In genomic region chr6:7909323-7910276, GRCh38 we compare ENCODE assay signal across 1 cellular context.
TF ChIP-seq lines count a peak whose summit lies in the region.

No MANE protein-coding gene starts in this region.

TF ChIP-seq in HepG2, 621 proteins besides CTCF, POLR2A, EP300 and RAD21 (continued from another document and continues in another):
- TF ChIP-seq ARID3A (IDR thresholded peaks at IDR 0.05; ENCODE audit: low read depth, low read length) (no peak), TBL1XR1 (IDR thresholded peaks at IDR 0.05; ENCODE audit: borderline replicate concordance, low read length, partially characterized antibody) (no peak), ZNF672 (CRISPR knock-in tag; IDR thresholded peaks at IDR 0.05) (0 out of 2 replicates have a peak, but pooled peaks have one; percentile 80), ZFY (CRISPR knock-in tag; IDR thresholded peaks at IDR 0.05) (peak; percentile 99), ZNF235 (CRISPR knock-in tag; IDR thresholded peaks at IDR 0.05; ENCODE audit: borderline replicate concordance) (no peak), ZBTB7A (CRISPR knock-in tag; IDR thresholded peaks at IDR 0.05) (peak; percentile 97), ZBTB21 (CRISPR knock-in tag; IDR thresholded peaks at IDR 0.05) (no peak), ZNF615 (CRISPR knock-in tag; IDR thresholded peaks at IDR 0.05; ENCODE audit: borderline replicate concordance) (no peak), ZNF746 (CRISPR knock-in tag; IDR thresholded peaks at IDR 0.05) (no peak; the same call in 1 of the 2 replicates), TAF15 (IDR thresholded peaks at IDR 0.05; ENCODE audit: low read depth, low read length, poor library complexity, severe bottlenecking) (peak; percentile 60), TCF12 (IDR thresholded peaks at IDR 0.05) (no peak), TCF12 (CRISPR knock-in tag; IDR thresholded peaks at IDR 0.05) (no peak; the same call in 1 of the 2 replicates), MBD4 (IDR thresholded peaks at IDR 0.05; ENCODE audit: borderline replicate concordance, low read length) (no peak), ZNF225 (CRISPR knock-in tag; IDR thresholded peaks at IDR 0.05) (peak; percentile 87; the same call in 1 of the 2 replicates), BRD4 (CRISPR knock-in tag; IDR thresholded peaks at IDR 0.05) (peak; percentile 62; the same call in 1 of the 2 replicates), ZNF24 (IDR thresholded peaks at IDR 0.05) (no peak), ZNF879 (CRISPR knock-in tag; IDR thresholded peaks at IDR 0.05) (peak; percentile 47; the same call in 1 of the 2 replicates), ZNF441 (CRISPR knock-in tag; IDR thresholded peaks at IDR 0.05; ENCODE audit: borderline replicate concordance) (peak; percentile 58; the same call in 1 of the 2 replicates), POLR2G (IDR thresholded peaks at IDR 0.05; ENCODE audit: low read depth, low read length) (no peak; the same call in 1 of the 2 replicates), IRF2 (CRISPR knock-in tag; IDR thresholded peaks at IDR 0.05) (no peak), FOXM1 (CRISPR knock-in tag; IDR thresholded peaks at IDR 0.05) (0 out of 2 replicates have a peak, but pooled peaks have one; percentile 68), ZBTB34 (CRISPR knock-in tag; IDR thresholded peaks at IDR 0.05) (peak; percentile 84), ZNF234 (CRISPR knock-in tag; conservative IDR thresholded peaks at IDR 0.05) (peak; percentile 95), THYN1 (CRISPR knock-in tag; IDR thresholded peaks at IDR 0.05; ENCODE audit: borderline replicate concordance, low read depth) (no peak), ZNF331 (CRISPR knock-in tag; IDR thresholded peaks at IDR 0.05) (peak; percentile 93), TCF7L2 (IDR thresholded peaks at IDR 0.05; ENCODE audit: low read depth, low read length) (no peak), SATB2 (CRISPR knock-in tag; IDR thresholded peaks at IDR 0.05) (peak; percentile 85; the same call in 1 of the 2 replicates), ZNF564 (CRISPR knock-in tag; IDR thresholded peaks at IDR 0.05) (peak; percentile 84; the same call in 1 of the 2 replicates), KMT2B (CRISPR knock-in tag; IDR thresholded peaks at IDR 0.05) (peak; percentile 83; the same call in 1 of the 2 replicates), PHB2 (IDR thresholded peaks at IDR 0.05; ENCODE audit: partially characterized antibody) (no peak), IKZF1 (IDR thresholded peaks at IDR 0.05) (no peak), SSRP1 (CRISPR knock-in tag; IDR thresholded peaks at IDR 0.05) (no peak), RCOR2 (CRISPR knock-in tag; IDR thresholded peaks at IDR 0.05) (no peak), ZBTB10 (CRISPR knock-in tag; IDR thresholded peaks at IDR 0.05; ENCODE audit: borderline replicate concordance) (peak; percentile 99)
- TF ChIP-seq, protein P1, sequence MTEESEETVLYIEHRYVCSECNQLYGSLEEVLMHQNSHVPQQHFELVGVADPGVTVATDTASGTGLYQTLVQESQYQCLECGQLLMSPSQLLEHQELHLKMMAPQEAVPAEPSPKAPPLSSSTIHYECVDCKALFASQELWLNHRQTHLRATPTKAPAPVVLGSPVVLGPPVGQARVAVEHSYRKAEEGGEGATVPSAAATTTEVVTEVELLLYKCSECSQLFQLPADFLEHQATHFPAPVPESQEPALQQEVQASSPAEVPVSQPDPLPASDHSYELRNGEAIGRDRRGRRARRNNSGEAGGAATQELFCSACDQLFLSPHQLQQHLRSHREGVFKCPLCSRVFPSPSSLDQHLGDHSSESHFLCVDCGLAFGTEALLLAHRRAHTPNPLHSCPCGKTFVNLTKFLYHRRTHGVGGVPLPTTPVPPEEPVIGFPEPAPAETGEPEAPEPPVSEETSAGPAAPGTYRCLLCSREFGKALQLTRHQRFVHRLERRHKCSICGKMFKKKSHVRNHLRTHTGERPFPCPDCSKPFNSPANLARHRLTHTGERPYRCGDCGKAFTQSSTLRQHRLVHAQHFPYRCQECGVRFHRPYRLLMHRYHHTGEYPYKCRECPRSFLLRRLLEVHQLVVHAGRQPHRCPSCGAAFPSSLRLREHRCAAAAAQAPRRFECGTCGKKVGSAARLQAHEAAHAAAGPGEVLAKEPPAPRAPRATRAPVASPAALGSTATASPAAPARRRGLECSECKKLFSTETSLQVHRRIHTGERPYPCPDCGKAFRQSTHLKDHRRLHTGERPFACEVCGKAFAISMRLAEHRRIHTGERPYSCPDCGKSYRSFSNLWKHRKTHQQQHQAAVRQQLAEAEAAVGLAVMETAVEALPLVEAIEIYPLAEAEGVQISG (CRISPR knock-in tag; IDR thresholded peaks at IDR 0.05) = peak; percentile 74; the same call in 1 of the 2 replicates
- TF ChIP-seq, protein P2, sequence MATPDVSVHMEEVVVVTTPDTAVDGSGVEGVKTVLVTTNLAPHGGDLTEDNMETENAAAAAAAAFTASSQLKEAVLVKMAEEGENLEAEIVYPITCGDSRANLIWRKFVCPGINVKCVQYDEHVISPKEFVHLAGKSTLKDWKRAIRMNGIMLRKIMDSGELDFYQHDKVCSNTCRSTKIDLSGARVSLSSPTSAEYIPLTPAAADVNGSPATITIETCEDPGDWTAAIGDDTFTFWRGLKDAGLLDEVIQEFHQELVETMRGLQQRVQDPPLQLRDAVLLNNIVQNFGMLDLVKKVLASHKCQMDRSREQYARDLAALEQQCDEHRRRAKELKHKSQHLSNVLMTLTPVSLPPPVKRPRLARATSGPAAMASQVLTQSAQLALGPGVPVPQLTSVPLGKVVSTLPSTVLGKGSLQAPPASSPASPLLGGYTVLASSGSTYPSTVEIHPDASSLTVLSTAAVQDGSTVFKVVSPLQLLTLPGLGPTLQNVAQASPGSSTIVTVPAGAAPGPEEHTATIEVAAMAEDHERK (CRISPR knock-in tag; IDR thresholded peaks at IDR 0.05; ENCODE audit: low read depth) = no peak
- TF ChIP-seq, protein P3, sequence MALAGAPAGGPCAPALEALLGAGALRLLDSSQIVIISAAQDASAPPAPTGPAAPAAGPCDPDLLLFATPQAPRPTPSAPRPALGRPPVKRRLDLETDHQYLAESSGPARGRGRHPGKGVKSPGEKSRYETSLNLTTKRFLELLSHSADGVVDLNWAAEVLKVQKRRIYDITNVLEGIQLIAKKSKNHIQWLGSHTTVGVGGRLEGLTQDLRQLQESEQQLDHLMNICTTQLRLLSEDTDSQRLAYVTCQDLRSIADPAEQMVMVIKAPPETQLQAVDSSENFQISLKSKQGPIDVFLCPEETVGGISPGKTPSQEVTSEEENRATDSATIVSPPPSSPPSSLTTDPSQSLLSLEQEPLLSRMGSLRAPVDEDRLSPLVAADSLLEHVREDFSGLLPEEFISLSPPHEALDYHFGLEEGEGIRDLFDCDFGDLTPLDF (CRISPR knock-in tag; IDR thresholded peaks at IDR 0.05) = peak; percentile 75
- TF ChIP-seq, protein P4, sequence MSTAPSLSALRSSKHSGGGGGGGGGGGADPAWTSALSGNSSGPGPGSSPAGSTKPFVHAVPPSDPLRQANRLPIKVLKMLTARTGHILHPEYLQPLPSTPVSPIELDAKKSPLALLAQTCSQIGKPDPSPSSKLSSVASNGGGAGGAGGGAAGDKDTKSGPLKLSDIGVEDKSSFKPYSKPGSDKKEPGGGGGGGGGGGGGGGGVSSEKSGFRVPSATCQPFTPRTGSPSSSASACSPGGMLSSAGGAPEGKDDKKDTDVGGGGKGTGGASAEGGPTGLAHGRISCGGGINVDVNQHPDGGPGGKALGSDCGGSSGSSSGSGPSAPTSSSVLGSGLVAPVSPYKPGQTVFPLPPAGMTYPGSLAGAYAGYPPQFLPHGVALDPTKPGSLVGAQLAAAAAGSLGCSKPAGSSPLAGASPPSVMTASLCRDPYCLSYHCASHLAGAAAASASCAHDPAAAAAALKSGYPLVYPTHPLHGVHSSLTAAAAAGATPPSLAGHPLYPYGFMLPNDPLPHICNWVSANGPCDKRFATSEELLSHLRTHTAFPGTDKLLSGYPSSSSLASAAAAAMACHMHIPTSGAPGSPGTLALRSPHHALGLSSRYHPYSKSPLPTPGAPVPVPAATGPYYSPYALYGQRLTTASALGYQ (CRISPR knock-in tag; IDR thresholded peaks at IDR 0.05) = peak; percentile 49; the same call in 1 of the 2 replicates
- TF ChIP-seq, protein P5, sequence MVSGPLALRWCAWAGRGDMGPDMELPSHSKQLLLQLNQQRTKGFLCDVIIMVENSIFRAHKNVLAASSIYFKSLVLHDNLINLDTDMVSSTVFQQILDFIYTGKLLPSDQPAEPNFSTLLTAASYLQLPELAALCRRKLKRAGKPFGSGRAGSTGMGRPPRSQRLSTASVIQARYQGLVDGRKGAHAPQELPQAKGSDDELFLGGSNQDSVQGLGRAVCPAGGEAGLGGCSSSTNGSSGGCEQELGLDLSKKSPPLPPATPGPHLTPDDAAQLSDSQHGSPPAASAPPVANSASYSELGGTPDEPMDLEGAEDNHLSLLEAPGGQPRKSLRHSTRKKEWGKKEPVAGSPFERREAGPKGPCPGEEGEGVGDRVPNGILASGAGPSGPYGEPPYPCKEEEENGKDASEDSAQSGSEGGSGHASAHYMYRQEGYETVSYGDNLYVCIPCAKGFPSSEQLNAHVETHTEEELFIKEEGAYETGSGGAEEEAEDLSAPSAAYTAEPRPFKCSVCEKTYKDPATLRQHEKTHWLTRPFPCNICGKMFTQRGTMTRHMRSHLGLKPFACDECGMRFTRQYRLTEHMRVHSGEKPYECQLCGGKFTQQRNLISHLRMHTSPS (CRISPR knock-in tag; IDR thresholded peaks at IDR 0.05; ENCODE audit: low read depth) = no peak; the same call in 1 of the 2 replicates
- TF ChIP-seq, protein P6, sequence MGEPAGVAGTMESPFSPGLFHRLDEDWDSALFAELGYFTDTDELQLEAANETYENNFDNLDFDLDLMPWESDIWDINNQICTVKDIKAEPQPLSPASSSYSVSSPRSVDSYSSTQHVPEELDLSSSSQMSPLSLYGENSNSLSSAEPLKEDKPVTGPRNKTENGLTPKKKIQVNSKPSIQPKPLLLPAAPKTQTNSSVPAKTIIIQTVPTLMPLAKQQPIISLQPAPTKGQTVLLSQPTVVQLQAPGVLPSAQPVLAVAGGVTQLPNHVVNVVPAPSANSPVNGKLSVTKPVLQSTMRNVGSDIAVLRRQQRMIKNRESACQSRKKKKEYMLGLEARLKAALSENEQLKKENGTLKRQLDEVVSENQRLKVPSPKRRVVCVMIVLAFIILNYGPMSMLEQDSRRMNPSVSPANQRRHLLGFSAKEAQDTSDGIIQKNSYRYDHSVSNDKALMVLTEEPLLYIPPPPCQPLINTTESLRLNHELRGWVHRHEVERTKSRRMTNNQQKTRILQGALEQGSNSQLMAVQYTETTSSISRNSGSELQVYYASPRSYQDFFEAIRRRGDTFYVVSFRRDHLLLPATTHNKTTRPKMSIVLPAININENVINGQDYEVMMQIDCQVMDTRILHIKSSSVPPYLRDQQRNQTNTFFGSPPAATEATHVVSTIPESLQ (CRISPR knock-in tag; conservative IDR thresholded peaks at IDR 0.05) = peak; percentile 77; the same call in 1 of the 2 replicates
- TF ChIP-seq, protein P7, sequence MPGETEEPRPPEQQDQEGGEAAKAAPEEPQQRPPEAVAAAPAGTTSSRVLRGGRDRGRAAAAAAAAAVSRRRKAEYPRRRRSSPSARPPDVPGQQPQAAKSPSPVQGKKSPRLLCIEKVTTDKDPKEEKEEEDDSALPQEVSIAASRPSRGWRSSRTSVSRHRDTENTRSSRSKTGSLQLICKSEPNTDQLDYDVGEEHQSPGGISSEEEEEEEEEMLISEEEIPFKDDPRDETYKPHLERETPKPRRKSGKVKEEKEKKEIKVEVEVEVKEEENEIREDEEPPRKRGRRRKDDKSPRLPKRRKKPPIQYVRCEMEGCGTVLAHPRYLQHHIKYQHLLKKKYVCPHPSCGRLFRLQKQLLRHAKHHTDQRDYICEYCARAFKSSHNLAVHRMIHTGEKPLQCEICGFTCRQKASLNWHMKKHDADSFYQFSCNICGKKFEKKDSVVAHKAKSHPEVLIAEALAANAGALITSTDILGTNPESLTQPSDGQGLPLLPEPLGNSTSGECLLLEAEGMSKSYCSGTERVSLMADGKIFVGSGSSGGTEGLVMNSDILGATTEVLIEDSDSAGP (CRISPR knock-in tag; IDR thresholded peaks at IDR 0.05; ENCODE audit: borderline replicate concordance) = peak; percentile 91
